15 cellular contexts compared by ENCODE assay signal in genomic region chr14:68888883-68889282, GRCh38.
DNase-seq lines count a peak whose midpoint lies in the region; ATAC-seq and TF ChIP-seq lines count a peak whose summit lies in the region.
"Had no signal": no experiment of that assay in that cellular context is flagged by ENCODE, and none has a peak within 500 bp of the region (broad histone marks: within the 10 kb centered on the region; RNA-seq: fewer than 3 reads in every experiment).

No MANE protein-coding gene starts in this region.

- intact Hi-C loops in left ventricle myocardium inferior (cut with micrococcal nuclease) = no loop called here
- intact Hi-C loops in left ventricle myocardium superior (cut with micrococcal nuclease) = no loop called here
- intact Hi-C loops in posterior vena cava (cut with DNase I) = no loop called here
- intact Hi-C loops in transverse colon (cut with DNase I; ENCODE audit: low total_unique reads) = no loop called here

- in situ Hi-C loops in transverse colon (cut with MboI; ENCODE audit: low pct_ligation_motif_present in 1 of 4, low pct_unique_long_range_greater_than_20kb in 1 of 4, low sequenced_read_pairs in 3 of 4) = no loop called here

- H3K4me3 ChIP-seq in left ventricle myocardium inferior (no peak overlapping the region), choroid plexus epithelial cell (ENCODE audit: low read depth, low read length) (no peak overlapping the region), transverse colon (no peak overlapping the region)
- H3K4me3 ChIP-seq: PC-9 had no signal

- WGBS in transverse colon (ENCODE audit: low coverage in 1 of 2), 2 donors = 86 to 92% methylated on average over 4 to 8 of the region's 8 CpGs

- H3K4me1 ChIP-seq in left ventricle myocardium inferior (peaks cover 44% of the 10 kb centered on the region), transverse colon (peaks cover 4 to 11% (median 8%) of the 10 kb centered on the region in 4 donors)

- H3K36me3 ChIP-seq in left ventricle myocardium inferior = peaks cover 77% of the 10 kb centered on the region
- peaks cover 0 to 59% (median 20%) of the 10 kb centered on the region in 4 donors for H3K36me3 ChIP-seq in transverse colon

- DNase-seq in left ventricle myocardium inferior (no peak), left ventricle myocardium superior (no peak), choroid plexus epithelial cell (ENCODE audit: low read depth) (peak; percentile 21), posterior vena cava (ENCODE audit: low spot score) (peak; percentile 58), transverse colon (no peak), GDM1 (lab: John Stamatoyannopoulos, UW) (no peak)
- no peak for DNase-seq in stimulated activated naive CD8-positive, alpha-beta T cell treated with anti-CD3 and anti-CD28 coated beads, Interleukin-15, Interleukin-2, amounts not matched to agents 100 U/mL and 50 U/mL, for 24 hours
- DNase-seq: CD4-positive, CD25-positive, alpha-beta regulatory T cell; DMS53; NCI-H1436 treated with DMSO at 0.1 percent for 48 hours; NCI-H345; PC-9; SHP77 had no signal

- TF ChIP-seq POLR2A in transverse colon (IDR thresholded peaks at IDR 0.05) = no peak

- no peaks in the 10 kb centered on the region for H3K9me3 ChIP-seq in left ventricle myocardium inferior (replicated peaks)
- no peaks in the 10 kb centered on the region for H3K9me3 ChIP-seq in transverse colon

- TF ChIP-seq EP300 in transverse colon (IDR thresholded peaks at IDR 0.05; ENCODE audit: low read depth) = no peak

- no peak for ATAC-seq in left ventricle myocardium superior
- no peak for ATAC-seq in stimulated activated naive CD8-positive, alpha-beta T cell treated with anti-CD3 and anti-CD28 coated beads, Interleukin-15, Interleukin-2, amounts not matched to agents 100 U/mL and 50 U/mL, for 24 hours
- no peak for ATAC-seq in HG02970 (IDR thresholded peaks at IDR 0.05; ENCODE audit: low FRiP score, unreplicated experiment)
- ATAC-seq: HCT116 had no signal

- H3K27me3 ChIP-seq in left ventricle myocardium inferior (ENCODE audit: low read depth) (no peaks in the 10 kb centered on the region), transverse colon (no peaks in the 10 kb centered on the region)

- no peak for TF ChIP-seq CTCF in left ventricle myocardium inferior (IDR thresholded peaks at IDR 0.05; ENCODE audit: borderline replicate concordance)
- no peak for TF ChIP-seq CTCF in choroid plexus epithelial cell (conservative IDR thresholded peaks at IDR 0.05; ENCODE audit: low read depth, low read length)
- no peak for TF ChIP-seq CTCF in transverse colon (IDR thresholded peaks at IDR 0.05)

- H3K27ac ChIP-seq in left ventricle myocardium inferior (replicated peaks) (peak overlapping the region; percentile 58), transverse colon (peak overlapping the region in 3 of 4 donors; percentile 34 to 75 (median 57))
- H3K27ac ChIP-seq: PC-9 had no signal

Comparison
In these comparisons a context has a peak if more than half of its experiments do, and no peak if none do; other contexts are left out.
1. DNase-seq: peak in choroid plexus epithelial cell (single experiment) and posterior vena cava (single experiment); none in left ventricle myocardium inferior (single experiment), left ventricle myocardium superior (single experiment), transverse colon (single experiment), stimulated activated naive CD8-positive, alpha-beta T cell treated with anti-CD3 and anti-CD28 coated beads, Interleukin-15, Interleukin-2, amounts not matched to agents 100 U/mL and 50 U/mL, for 24 hours (single experiment) and GDM1 (single experiment).